ENCODE assay signal across 8 cellular contexts in genomic region chr13:109790951-109791605, GRCh38. TPM values are rescaled to one million over a fixed set of nuclear protein-coding genes. Genes with fewer than 3 reads are reported as not detected.
A peak's percentile ranks its signal among the peaks of the same experiment; 100 is the strongest.
DNase-seq lines count a peak whose midpoint lies in the region; ATAC-seq, FAIRE-seq and TF ChIP-seq lines count a peak whose summit lies in the region.

No MANE protein-coding gene starts in this region.

- H3K9me3 ChIP-seq in OCI-LY1 (ENCODE audit: low read length): no peaks in the 10 kb centered on the region
- H3K9me3 ChIP-seq in naive thymus-derived CD4-positive, alpha-beta T cell (ENCODE audit: control insufficient read depth in 2 of 3, low read length in 3 of 3): no peaks in the 10 kb centered on the region

- H4K20me1 ChIP-seq in OCI-LY1 (ENCODE audit: insufficient read depth, low read length): no peaks in the 10 kb centered on the region

- H3K36me3 ChIP-seq in OCI-LY1 (ENCODE audit: insufficient read depth, low read length): no peaks in the 10 kb centered on the region
- H3K36me3 ChIP-seq in bronchial epithelial cell (ENCODE audit: control insufficient read depth, insufficient read depth, low read length): no peaks in the 10 kb centered on the region
- H3K36me3 ChIP-seq in naive thymus-derived CD4-positive, alpha-beta T cell (ENCODE audit: control insufficient read depth in 2 of 3, insufficient read depth in 3 of 3, low read length in 3 of 3): no peaks in the 10 kb centered on the region

- no peak overlapping the region for H3K4me2 ChIP-seq in OCI-LY1 (ENCODE audit: low read length)

- CTCF ChIA-PET in naive thymus-derived CD4-positive, alpha-beta T cell (lab: Charles Lee): interaction anchor here (0.6 to 1.8 kb wide), 8 partner anchors 35 to 830 kb away, joined by 3 to 13 read pairs (median 4); no protein-coding TSS in a partner anchor

- H3K9ac ChIP-seq in OCI-LY1 (ENCODE audit: low read length): no peak overlapping the region

- H3K4me1 Mint-ChIP-seq in naive thymus-derived CD4-positive, alpha-beta T cell: peaks cover 13 to 39% (median 29%) of the 10 kb centered on the region in 7 donors

- H3K27ac Mint-ChIP-seq in naive thymus-derived CD4-positive, alpha-beta T cell: peak overlapping the region in 5 of 9 donors; percentile 9 to 61 (median 43)

- TF ChIP-seq POLR2A in GM18505 (IDR thresholded peaks at IDR 0.05; ENCODE audit: borderline replicate concordance, extremely low read depth, insufficient read depth, insufficient read length): no peak

- H2AFZ ChIP-seq in OCI-LY1 (ENCODE audit: low read length): no peak overlapping the region

- H3K79me2 ChIP-seq in OCI-LY1 (ENCODE audit: insufficient read depth, low read length): no peaks in the 10 kb centered on the region

- no peak overlapping the region for H3K27ac ChIP-seq in OCI-LY1 (ENCODE audit: low read depth, low read length, poor library complexity, severe bottlenecking)
- H3K27ac ChIP-seq in naive thymus-derived CD4-positive, alpha-beta T cell (ENCODE audit: low read depth, low read length): no peak overlapping the region

- POLR2A ChIA-PET in naive thymus-derived CD4-positive, alpha-beta T cell (lab: Charles Lee): interaction anchor here (0.6 to 2.8 kb wide), 2 partner anchors 11 to 290 kb away, joined by 3 to 12 read pairs; no protein-coding TSS in a partner anchor

- no peaks in the 10 kb centered on the region for H3K9me2 ChIP-seq in OCI-LY1 (ENCODE audit: low read depth, low read length)

- H3K27me3 Mint-ChIP-seq in naive thymus-derived CD4-positive, alpha-beta T cell: peaks cover 6 to 54% (median 6%) of the 10 kb centered on the region in 5 donors

- H3K4me3 Mint-ChIP-seq in naive thymus-derived CD4-positive, alpha-beta T cell: no peak overlapping the region

- H3F3A ChIP-seq in OCI-LY1 (ENCODE audit: insufficient read depth, low read length): no peaks in the 10 kb centered on the region

- H3K4me3 ChIP-seq in OCI-LY1 (ENCODE audit: low read depth, low read length, poor library complexity, severe bottlenecking) (no peak overlapping the region), bronchial epithelial cell (ENCODE audit: low read depth, low read length) (no peak overlapping the region)
- H3K4me3 ChIP-seq in naive thymus-derived CD4-positive, alpha-beta T cell (ENCODE audit: low read length): no peak overlapping the region

- FAIRE-seq in bronchial epithelial cell (lab: Jason Lieb, UNC): no peak

- no peaks in the 10 kb centered on the region for H3K36me3 Mint-ChIP-seq in naive thymus-derived CD4-positive, alpha-beta T cell

- ATAC-seq in naive thymus-derived CD4-positive, alpha-beta T cell: peak; percentile 22
- no peak for ATAC-seq in HG03520 (IDR thresholded peaks at IDR 0.05; ENCODE audit: unreplicated experiment)
- ATAC-seq in GM18505 (IDR thresholded peaks at IDR 0.05; ENCODE audit: unreplicated experiment): no peak

- H3K9me3 Mint-ChIP-seq in naive thymus-derived CD4-positive, alpha-beta T cell: peaks cover 0 to 2% (median 0%) of the 10 kb centered on the region in 11 donors

- no peaks in the 10 kb centered on the region for H3K27me3 ChIP-seq in OCI-LY1 (ENCODE audit: insufficient read depth, low read length)
- no peaks in the 10 kb centered on the region for H3K27me3 ChIP-seq in bronchial epithelial cell (ENCODE audit: control insufficient read depth, insufficient read depth, low read length)
- no peaks in the 10 kb centered on the region for H3K27me3 ChIP-seq in naive thymus-derived CD4-positive, alpha-beta T cell (ENCODE audit: control insufficient read depth in 2 of 2, insufficient read depth in 2 of 2, low read length in 2 of 2)

- no peaks in the 10 kb centered on the region for H3K4me1 ChIP-seq in OCI-LY1 (ENCODE audit: insufficient read depth, low read length, severe bottlenecking)
- H3K4me1 ChIP-seq in naive thymus-derived CD4-positive, alpha-beta T cell (ENCODE audit: control insufficient read depth in 2 of 2, insufficient read depth in 2 of 2, low read length in 2 of 2): peaks cover 0 to 4% of the 10 kb centered on the region in 2 donors

- DNase-seq in COR-L47 (lab: John Stamatoyannopoulos, UW) (peak; percentile 58), HT-29 (ENCODE audit: low spot score) (peak; percentile 73), bronchial epithelial cell (ENCODE audit: low read depth) (peak; percentile 48)
- peak in 7 of 9 donors; percentile 38 to 67 (median 53) for DNase-seq in naive thymus-derived CD4-positive, alpha-beta T cell
- DNase-seq in stimulated activated CD4-positive, alpha-beta T cell treated with anti-CD3 and anti-CD28 coated beads, Interleukin-2, amount 100 ng/mL, for 48 hours: no peak

- TF ChIP-seq CTCF in OCI-LY1 (IDR thresholded peaks at IDR 0.05; ENCODE audit: low read length) (peak; percentile 43; the same call in 1 of the 2 replicates), bronchial epithelial cell (IDR thresholded peaks at IDR 0.05; ENCODE audit: insufficient read depth, low read length, severe bottlenecking) (peak; percentile 36)

- intact Hi-C loops in naive thymus-derived CD4-positive, alpha-beta T cell (cut with micrococcal nuclease): loop anchor here (1.0 to 10.0 kb wide), 7 partner anchors 26 to 1469 kb away; no protein-coding TSS in a partner anchor

RNA-seq across cellular contexts. Expression of gene IRS2, which starts 4.7 kb away (rescaled TPM):
- 8.2 and 9.1 TPM in 2 replicates for total RNA-seq in HT-29 (2014; rRNA removed; shearing (Covaris generic))
- 3.1 and 6.8 TPM in 2 replicates for total RNA-seq in bronchial epithelial cell
- 10 to 100 TPM in 4 of 5 experiments, 1 to 10 TPM in 1; 3.8 to 94.9 (median 26.9) TPM for total RNA-seq in naive thymus-derived CD4-positive, alpha-beta T cell
- 1 to 10 TPM; 2.7 to 2.9 TPM for polyA plus RNA-seq in naive thymus-derived CD4-positive, alpha-beta T cell

Comparison
In these comparisons a context has a peak if more than half of its experiments do, and no peak if none do; other contexts are left out.
1. DNase-seq: peak in COR-L47 (single experiment), HT-29 (single experiment), bronchial epithelial cell (single experiment) and naive thymus-derived CD4-positive, alpha-beta T cell (7 of 9); none in stimulated activated CD4-positive, alpha-beta T cell treated with anti-CD3 and anti-CD28 coated beads, Interleukin-2, amount 100 ng/mL, for 48 hours (0 of 2).